ENCODE assay signal across 21 cellular contexts in genomic region chr9:79280691-79281090, GRCh38.
DNase-seq lines count a peak whose midpoint lies in the region; ATAC-seq and TF ChIP-seq lines count a peak whose summit lies in the region.
"Had no signal": no experiment of that assay in that cellular context is flagged by ENCODE, and none has a peak within 500 bp of the region (broad histone marks: within the 10 kb centered on the region; RNA-seq: fewer than 3 reads in every experiment).

No MANE protein-coding gene starts in this region.

- H3K27me3 ChIP-seq in lung (ENCODE audit: control insufficient read depth, insufficient read depth) = no peaks in the 10 kb centered on the region
- H3K27me3 ChIP-seq in gastrocnemius medialis = no peaks in the 10 kb centered on the region

- no peak for ATAC-seq in lung (ENCODE audit: insufficient read depth, low FRiP score)
- ATAC-seq in gastrocnemius medialis = no peak
- ATAC-seq: A549, HCT116, HepG2 had no signal

- in situ Hi-C loops in gastrocnemius medialis (cut with MboI; ENCODE audit: low sequenced_read_pairs in 4 of 4) = no loop called here

- H3K4me3 ChIP-seq in lung (no peak overlapping the region), gastrocnemius medialis (no peak overlapping the region)
- H3K4me3 ChIP-seq: A549 had no signal

- H3K9me3 ChIP-seq in lung (ENCODE audit: control insufficient read depth in 2 of 2, insufficient read depth in 1 of 2, low read length in 1 of 2) (no peaks in the 10 kb centered on the region), gastrocnemius medialis (no peaks in the 10 kb centered on the region)
- H3K9me3 ChIP-seq: A549, Caco-2 had no signal

- WGBS in lung, 2 donors = 88 to 94% methylated on average over 4 of the region's 4 CpGs

- H3K27ac ChIP-seq in lung (ENCODE audit: low read depth in 1 of 2, low read length in 1 of 2) = no peak overlapping the region
- H3K27ac ChIP-seq in gastrocnemius medialis = no peak overlapping the region
- H3K27ac ChIP-seq: 22Rv1, A549, C4-2B had no signal

- no peaks in the 10 kb centered on the region for H3K36me3 ChIP-seq in lung (ENCODE audit: control insufficient read depth in 2 of 2, insufficient read depth in 2 of 2, low read length in 2 of 2)
- no peaks in the 10 kb centered on the region for H3K36me3 ChIP-seq in gastrocnemius medialis

- intact Hi-C loops in gastrocnemius medialis (cut with DNase I; ENCODE audit: low total_unique reads) = no loop called here

- TF ChIP-seq POLR2A in gastrocnemius medialis (IDR thresholded peaks at IDR 0.05) = no peak

- H3K4me1 ChIP-seq in lung (ENCODE audit: control insufficient read depth in 2 of 2, insufficient read depth in 2 of 2, low read length in 2 of 2) (no peaks in the 10 kb centered on the region), gastrocnemius medialis (no peaks in the 10 kb centered on the region)
- H3K4me1 ChIP-seq: A549, Caco-2 had no signal

- DNase-seq in DMS53 (lab: John Stamatoyannopoulos, UW) = peak; percentile 32
- no peak for DNase-seq in DMS53 treated with DMSO at 0.1 percent for 48 hours (lab: John Stamatoyannopoulos, UW; ENCODE audit: unreplicated experiment)
- peak; percentile 64 to 80 for DNase-seq in NCI-H187 (lab: John Stamatoyannopoulos, UW)
- peak; percentile 43 for DNase-seq in NCI-H510A (lab: John Stamatoyannopoulos, UW)
- peak; percentile 35 for DNase-seq in lung (ENCODE audit: low spot score)
- no peak for DNase-seq in gastrocnemius medialis
- DNase-seq in DMS 273 (lab: John Stamatoyannopoulos, UW; ENCODE audit: unreplicated experiment) = no peak
- no peak for DNase-seq in foreskin melanocyte
- DNase-seq: AML-193; Caco-2; CD4-positive, alpha-beta T cell; DMS153; GDM1; GOT3; H7; HFFc6 had no signal

- TF ChIP-seq CTCF in lung (IDR thresholded peaks at IDR 0.05; ENCODE audit: control extremely low read depth, extremely low read depth) (no peak), gastrocnemius medialis (IDR thresholded peaks at IDR 0.05 in 4 of 5, conservative IDR thresholded peaks at IDR 0.05 in 1 of 5) (no peak)

Comparison
In these comparisons a context has a peak if more than half of its experiments do, and no peak if none do; other contexts are left out.
1. DNase-seq: peak in DMS53 (single experiment), NCI-H187 (2 of 2), NCI-H510A (single experiment) and lung (single experiment); none in DMS53 treated with DMSO at 0.1 percent for 48 hours (single experiment), gastrocnemius medialis (0 of 2), DMS 273 (single experiment) and foreskin melanocyte (single experiment).